In the genomic region with DNA sequence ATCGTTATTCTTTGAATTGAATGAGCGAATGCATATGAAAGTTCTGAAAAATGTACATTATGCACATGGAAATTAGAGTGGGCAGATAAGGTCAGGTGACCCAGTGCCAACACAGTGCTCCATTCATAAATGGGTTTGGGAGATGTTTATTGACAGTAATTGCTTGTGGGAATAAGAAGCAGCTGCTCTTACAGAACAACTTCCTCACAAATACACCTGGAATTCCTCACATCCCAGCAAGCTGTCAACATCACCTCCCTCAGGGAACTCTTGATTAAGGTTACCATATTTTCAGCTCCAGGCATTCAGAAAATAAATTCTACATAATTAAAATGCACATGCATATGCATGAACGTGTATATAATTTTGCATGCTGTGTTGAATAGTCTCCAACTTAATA, we compare ENCODE assay signal across 1 cellular context.
TF ChIP-seq lines count a peak whose summit lies in the region.

No MANE protein-coding gene starts in this region.

TF ChIP-seq in HepG2, 621 proteins besides CTCF, POLR2A, EP300 and RAD21:
- TF ChIP-seq SNAPC5 (CRISPR knock-in tag; IDR thresholded peaks at IDR 0.05; ENCODE audit: borderline replicate concordance) (no peak), CC2D1A (CRISPR knock-in tag; IDR thresholded peaks at IDR 0.05) (no peak), RFX5 (IDR thresholded peaks at IDR 0.05; ENCODE audit: low read depth, low read length) (no peak), ELF3 (CRISPR knock-in tag; IDR thresholded peaks at IDR 0.05) (no peak), ZNF713 (CRISPR knock-in tag; IDR thresholded peaks at IDR 0.05) (no peak), ETV5 (CRISPR knock-in tag; IDR thresholded peaks at IDR 0.05; ENCODE audit: borderline replicate concordance) (no peak)
- TF ChIP-seq, protein P1, sequence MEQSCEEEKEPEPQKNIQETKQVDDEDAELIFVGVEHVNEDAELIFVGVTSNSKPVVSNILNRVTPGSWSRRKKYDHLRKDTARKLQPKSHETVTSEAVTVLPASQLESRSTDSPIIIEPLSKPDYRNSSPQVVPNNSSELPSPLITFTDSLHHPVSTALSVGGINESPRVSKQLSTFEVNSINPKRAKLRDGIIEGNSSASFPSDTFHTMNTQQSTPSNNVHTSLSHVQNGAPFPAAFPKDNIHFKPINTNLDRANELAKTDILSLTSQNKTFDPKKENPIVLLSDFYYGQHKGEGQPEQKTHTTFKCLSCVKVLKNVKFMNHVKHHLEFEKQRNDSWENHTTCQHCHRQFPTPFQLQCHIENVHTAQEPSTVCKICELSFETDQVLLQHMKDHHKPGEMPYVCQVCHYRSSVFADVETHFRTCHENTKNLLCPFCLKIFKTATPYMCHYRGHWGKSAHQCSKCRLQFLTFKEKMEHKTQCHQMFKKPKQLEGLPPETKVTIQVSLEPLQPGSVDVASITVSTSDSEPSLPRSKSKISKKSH (CRISPR knock-in tag; IDR thresholded peaks at IDR 0.05; ENCODE audit: borderline replicate concordance): no peak
TF ChIP-seq in HepG2: peak in this region for 0.
